Comparison of ENCODE assay signal across 12 cellular contexts in genomic region chr12:104460973-104461693, GRCh38. TPM values are rescaled to one million over a fixed set of nuclear protein-coding genes. Genes with fewer than 3 reads are reported as not detected.
DNase-seq lines count a peak whose midpoint lies in the region; ATAC-seq, FAIRE-seq and TF ChIP-seq lines count a peak whose summit lies in the region.
"Had no signal": no experiment of that assay in that cellular context is flagged by ENCODE, and none has a peak within 500 bp of the region (broad histone marks: within the 10 kb centered on the region; RNA-seq: fewer than 3 reads in every experiment).

No MANE protein-coding gene starts in this region.

- H3K9me3 ChIP-seq in OCI-LY7 (ENCODE audit: low read length) (no peaks in the 10 kb centered on the region), stomach (no peaks in the 10 kb centered on the region)
- H3K9me3 ChIP-seq in effector memory CD4-positive, alpha-beta T cell (ENCODE audit: control insufficient read depth, low read length) = no peaks in the 10 kb centered on the region
- H3K9me3 ChIP-seq: right lobe of liver, vagina had no signal

- TF ChIP-seq CTCF in OCI-LY7 (conservative IDR thresholded peaks at IDR 0.05; ENCODE audit: low read length) (no peak), stomach (IDR thresholded peaks at IDR 0.05) (no peak)

- peak overlapping the region; percentile 90 for H3K27ac Mint-ChIP-seq in activated CD8-positive, alpha-beta memory T cell treated with anti-CD3 and anti-CD28 coated beads, Interleukin-2, amount 10 ng/mL, durations not matched to agents 7 days and 5 days

- POLR2A ChIA-PET in OCI-LY7 (lab: Charles Lee) = interaction anchor here (1.1 to 3.6 kb wide), 3 partner anchors 12 to 17 kb away, joined by 5 to 26 read pairs (median 22); no protein-coding TSS in a partner anchor

- H3K9me3 Mint-ChIP-seq in activated CD8-positive, alpha-beta memory T cell treated with anti-CD3 and anti-CD28 coated beads, Interleukin-2, amount 10 ng/mL, durations not matched to agents 7 days and 5 days (ENCODE audit: low read depth) = no peaks in the 10 kb centered on the region

- H2AFZ ChIP-seq in OCI-LY7 (ENCODE audit: low read length) = no peak overlapping the region

- H3K27me3 ChIP-seq in effector memory CD4-positive, alpha-beta T cell (replicated peaks; ENCODE audit: control insufficient read depth, insufficient read depth, low read length, poor library complexity, severe bottlenecking) = no peaks in the 10 kb centered on the region
- H3K27me3 ChIP-seq in stomach = no peaks in the 10 kb centered on the region
- H3K27me3 ChIP-seq: vagina had no signal

- WGBS in stomach, 5 donors = 50 to 69% (median 57%) methylated on average over 5 of the region's 5 CpGs

- H3K4me2 ChIP-seq in OCI-LY7 (ENCODE audit: low read length) = peak overlapping the region; percentile 80

- no peak for TF ChIP-seq EP300 in stomach (IDR thresholded peaks at IDR 0.05)

- CTCF ChIA-PET in activated CD8-positive, alpha-beta memory T cell treated with anti-CD3 and anti-CD28 coated beads, Interleukin-2, amount 10 ng/mL, durations not matched to agents 7 days and 5 days (lab: Charles Lee) = interaction anchor here (0.9 to 6.0 kb wide), 7 partner anchors 10 to 226 kb away, joined by 3 to 46 read pairs (median 4); no protein-coding TSS in a partner anchor
- CTCF ChIA-PET in OCI-LY7 (lab: Charles Lee; ENCODE audit: unreplicated experiment) = interaction anchor here (0.6 to 0.9 kb wide), 2 partner anchors 12 to 612 kb away, joined by 3 read pairs; no protein-coding TSS in a partner anchor

- peaks cover 9% of the 10 kb centered on the region; the same call in 1 of the 2 replicates for H4K20me1 ChIP-seq in OCI-LY7 (ENCODE audit: insufficient read depth, low read length)

- peaks cover 49% of the 10 kb centered on the region for H3K36me3 Mint-ChIP-seq in activated CD8-positive, alpha-beta memory T cell treated with anti-CD3 and anti-CD28 coated beads, Interleukin-2, amount 10 ng/mL, durations not matched to agents 7 days and 5 days

- ATAC-seq in activated CD8-positive, alpha-beta memory T cell treated with anti-CD3 and anti-CD28 coated beads, Interleukin-2, amount 10 ng/mL, durations not matched to agents 7 days and 5 days = no peak
- ATAC-seq in HG03442 (IDR thresholded peaks at IDR 0.05; ENCODE audit: unreplicated experiment) (no peak), HG03457 (IDR thresholded peaks at IDR 0.05; ENCODE audit: unreplicated experiment) (no peak)
- ATAC-seq: right lobe of liver had no signal

- peaks cover 89% of the 10 kb centered on the region for H3K79me2 ChIP-seq in OCI-LY7 (ENCODE audit: insufficient read depth, low read depth, low read length)

- intact Hi-C loops in OCI-LY7 (cut with micrococcal nuclease; ENCODE audit: unreplicated experiment) = no loop called here
- intact Hi-C loops in stomach (cut with DNase I; ENCODE audit: low total_unique reads) = no loop called here

- peak overlapping the region; percentile 29 for H3K4me3 ChIP-seq in OCI-LY7 (ENCODE audit: low read depth, low read length, poor library complexity, severe bottlenecking)
- peak overlapping the region; percentile 30 for H3K4me3 ChIP-seq in effector memory CD4-positive, alpha-beta T cell (ENCODE audit: insufficient read depth, low read depth, low read length, poor library complexity, severe bottlenecking)
- peak overlapping the region in 1 of 4 donors; percentile 13 for H3K4me3 ChIP-seq in stomach
- H3K4me3 ChIP-seq: right lobe of liver, vagina had no signal

- H3K4me1 ChIP-seq in OCI-LY7 (ENCODE audit: insufficient read depth, low read length, poor library complexity, severe bottlenecking) (peaks cover 67% of the 10 kb centered on the region), stomach (peaks cover 18 to 71% (median 48%) of the 10 kb centered on the region in 4 donors)
- H3K4me1 ChIP-seq in effector memory CD4-positive, alpha-beta T cell (ENCODE audit: control insufficient read depth, insufficient read depth, low read length, poor library complexity, severe bottlenecking) = peaks cover 61% of the 10 kb centered on the region

- H3K4me1 Mint-ChIP-seq in activated CD8-positive, alpha-beta memory T cell treated with anti-CD3 and anti-CD28 coated beads, Interleukin-2, amount 10 ng/mL, durations not matched to agents 7 days and 5 days = peaks cover 54% of the 10 kb centered on the region

- no peak for TF ChIP-seq POLR2A in stomach (IDR thresholded peaks at IDR 0.05)

- H3K27ac ChIP-seq in OCI-LY7 (ENCODE audit: low read depth, low read length, poor library complexity, severe bottlenecking) (no peak overlapping the region), stomach (peak overlapping the region in 4 of 5 donors; percentile 6 to 94 (median 90))
- H3K27ac ChIP-seq in effector memory CD4-positive, alpha-beta T cell (ENCODE audit: insufficient read depth, low read length, poor library complexity, severe bottlenecking) = peak overlapping the region; percentile 88
- H3K27ac ChIP-seq: right lobe of liver had no signal

- peak overlapping the region; percentile 89 for H3K4me3 Mint-ChIP-seq in activated CD8-positive, alpha-beta memory T cell treated with anti-CD3 and anti-CD28 coated beads, Interleukin-2, amount 10 ng/mL, durations not matched to agents 7 days and 5 days

- no peaks in the 10 kb centered on the region for H3K27me3 Mint-ChIP-seq in activated CD8-positive, alpha-beta memory T cell treated with anti-CD3 and anti-CD28 coated beads, Interleukin-2, amount 10 ng/mL, durations not matched to agents 7 days and 5 days

- FAIRE-seq in GM19239 (lab: Jason Lieb, UNC) = no peak

- DNase-seq in activated CD8-positive, alpha-beta memory T cell treated with anti-CD3 and anti-CD28 coated beads, Interleukin-2, amount 10 ng/mL, durations not matched to agents 7 days and 5 days = no peak
- DNase-seq in activated CD8-positive, alpha-beta memory T cell treated with anti-CD3 and anti-CD28 coated beads, Interleukin-2, amount 50 U/mL, for 4 hours = no peak
- DNase-seq in OCI-LY7 (ENCODE audit: low spot score) = no peak
- DNase-seq in effector memory CD4-positive, alpha-beta T cell = no peak
- no peak for DNase-seq in stomach
- DNase-seq in GM19239 (ENCODE audit: insufficient read length, low spot score) = no peak
- DNase-seq: activated gamma-delta T cell, mammary epithelial cell, right lobe of liver had no signal

- no TSS peak for BruUV-seq in OCI-LY7 (replicated peaks; lab: Mats Ljungman, UMichigan)

- H3K36me3 ChIP-seq in OCI-LY7 (ENCODE audit: insufficient read depth, low read length) = no peaks in the 10 kb centered on the region; the same call in 1 of the 2 replicates
- no peaks in the 10 kb centered on the region for H3K36me3 ChIP-seq in effector memory CD4-positive, alpha-beta T cell (ENCODE audit: control insufficient read depth, insufficient read depth, low read length)
- H3K36me3 ChIP-seq in stomach = no peaks in the 10 kb centered on the region
- H3K36me3 ChIP-seq: right lobe of liver, vagina had no signal

- H3K9me2 ChIP-seq in OCI-LY7 (ENCODE audit: insufficient read depth, low read length) = no peaks in the 10 kb centered on the region

RNA-seq across cellular contexts. Expression of gene CHST11, which starts 4.4 kb away (rescaled TPM):
- 100 to 1,000 TPM; 123 to 141 TPM for total RNA-seq in activated CD8-positive, alpha-beta memory T cell treated with anti-CD3 and anti-CD28 coated beads, Interleukin-2, amount 10 ng/mL, durations not matched to agents 7 days and 5 days
- total RNA-seq in OCI-LY7 (2014; rRNA removed; shearing (Covaris generic)) = 35.8 and 41.6 TPM in 2 replicates
- total RNA-seq in OCI-LY7 (2022) (15.2 and 16.8 TPM in 2 replicates), stomach (100 to 1,000 TPM in 1 of 5 donors, 10 to 100 TPM in 3, 1 to 10 TPM in 1; 9.7 to 192 (median 30.1) TPM)
- polyA plus RNA-seq in stomach = 1 to 10 TPM; 2.3 to 5.5 (median 3.1) TPM
